In the genomic region with DNA sequence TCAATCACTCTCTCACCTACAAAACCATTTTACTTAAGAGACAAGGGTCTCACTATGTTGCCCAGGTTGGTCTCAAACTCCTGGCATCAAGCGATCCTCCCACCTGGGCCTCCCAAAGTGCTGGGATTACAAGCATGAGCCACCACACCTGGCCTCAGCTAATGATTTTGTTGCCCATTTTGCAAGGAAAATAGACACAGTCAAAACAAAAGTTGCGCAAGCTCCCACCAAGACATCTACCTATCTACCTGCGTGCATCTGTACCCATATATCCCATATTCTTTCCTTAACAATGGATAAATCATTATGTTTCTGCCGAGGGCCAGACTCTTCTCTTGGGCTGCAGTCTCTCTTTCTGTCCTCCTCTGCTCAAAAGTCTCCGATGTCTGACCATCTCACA, we compare ENCODE assay signal across 13 cellular contexts.
"Had no signal": no experiment of that assay in that cellular context is flagged by ENCODE, and none has a peak within 500 bp of the region (broad histone marks: within the 10 kb centered on the region; RNA-seq: fewer than 3 reads in every experiment).

No MANE protein-coding gene starts in this region.

- H3K27me3 Mint-ChIP-seq: activated CD4-positive, alpha-beta T cell treated with anti-CD3 and anti-CD28 coated beads, Interleukin-2, amount 10 ng/mL, durations not matched to agents 7 days and 5 days had no signal

- H3K27ac ChIP-seq: hepatocyte, skin epidermis, upper lobe of left lung had no signal

- H3K9me3 Mint-ChIP-seq: activated CD4-positive, alpha-beta T cell treated with anti-CD3 and anti-CD28 coated beads, Interleukin-2, amount 10 ng/mL, durations not matched to agents 7 days and 5 days had no signal

- H3K4me1 Mint-ChIP-seq: brain had no signal

- H3K36me3 Mint-ChIP-seq: brain had no signal

- H3K4me3 Mint-ChIP-seq: activated CD4-positive, alpha-beta T cell treated with anti-CD3 and anti-CD28 coated beads, Interleukin-2, amount 10 ng/mL, durations not matched to agents 7 days and 5 days; activated naive CD4-positive, alpha-beta T cell treated with anti-CD3 and anti-CD28 coated beads for 36 hours; brain; endodermal cell had no signal

- H3K9me3 ChIP-seq: upper lobe of left lung had no signal

- H3K36me3 ChIP-seq: upper lobe of left lung had no signal

- H3K27me3 ChIP-seq: hepatocyte, upper lobe of left lung had no signal

- H3K4me3 ChIP-seq: hepatocyte, skin epidermis, upper lobe of left lung had no signal

- DNase-seq: activated CD4-positive, alpha-beta T cell treated with anti-CD3 and anti-CD28 coated beads, Interleukin-2, amount 10 ng/mL, durations not matched to agents 7 days and 5 days; activated CD4-positive, CD25-positive, alpha-beta regulatory T cell; activated naive CD4-positive, alpha-beta T cell treated with anti-CD3 and anti-CD28 coated beads for 36 hours; activated T-cell treated with anti-CD3 and anti-CD28 coated beads, Interleukin-2, amount 50 U/mL, for 1 hour; amygdala; endodermal cell; erythroblast; posterior cingulate gyrus; T-helper 2 cell; upper lobe of left lung had no signal

- H3K4me1 ChIP-seq: upper lobe of left lung had no signal

- H3K27ac Mint-ChIP-seq: activated CD4-positive, alpha-beta T cell treated with anti-CD3 and anti-CD28 coated beads, Interleukin-2, amount 10 ng/mL, durations not matched to agents 7 days and 5 days; activated naive CD4-positive, alpha-beta T cell treated with anti-CD3 and anti-CD28 coated beads for 36 hours; brain; endodermal cell had no signal
